In the genomic region with DNA sequence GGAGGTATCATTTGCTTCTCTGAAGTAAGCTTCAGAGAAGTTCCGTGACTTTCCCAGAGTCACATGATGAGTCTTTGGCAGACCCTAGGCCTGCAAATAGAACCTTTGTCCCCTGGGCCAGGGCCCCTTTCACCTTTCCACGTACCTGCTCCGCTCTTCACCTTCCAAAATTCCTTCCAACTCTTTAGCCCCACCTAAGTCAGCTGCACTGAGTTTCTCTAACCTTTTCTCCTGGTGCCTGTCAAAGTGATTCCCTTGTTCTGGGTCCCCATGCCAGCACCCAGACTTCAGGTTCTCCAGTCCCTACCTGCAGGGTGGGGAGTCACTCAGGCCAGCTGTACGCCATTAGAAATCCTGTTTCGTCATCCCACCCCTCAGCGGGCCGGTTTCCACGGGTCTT, we compare ENCODE assay signal across 9 cellular contexts. TPM values are rescaled to one million over a fixed set of nuclear protein-coding genes. Genes with fewer than 3 reads are reported as not detected.
"Had no signal": no experiment of that assay in that cellular context is flagged by ENCODE, and none has a peak within 500 bp of the region (broad histone marks: within the 10 kb centered on the region; RNA-seq: fewer than 3 reads in every experiment).

No MANE protein-coding gene starts in this region.

- H3K4me3 ChIP-seq: GM12878 had no signal

- ATAC-seq: GM12878 had no signal

- DNase-seq: GDM1, GF-D8 had no signal

- FAIRE-seq: G401.6, GM12878, GM12891, GM12892, GM18507, GM19239 had no signal

RNA-seq across cellular contexts. Expression of a gene that starts 12.8 kb away (rescaled TPM):
- total RNA-seq: G401 had no signal
